Comparison of ENCODE assay signal across 9 cellular contexts in genomic region chr16:721765-722481, GRCh38. TPM values are rescaled to one million over a fixed set of nuclear protein-coding genes. Genes with fewer than 3 reads are reported as not detected.
DNase-seq lines count a peak whose midpoint lies in the region; ATAC-seq, FAIRE-seq and TF ChIP-seq lines count a peak whose summit lies in the region.
"Had no signal": no experiment of that assay in that cellular context is flagged by ENCODE, and none has a peak within 500 bp of the region (broad histone marks: within the 10 kb centered on the region; RNA-seq: fewer than 3 reads in every experiment).

No MANE protein-coding gene starts in this region.

- no peak for ATAC-seq in A549
- ATAC-seq in HG03159 (IDR thresholded peaks at IDR 0.05; ENCODE audit: unreplicated experiment) = no peak

- TF ChIP-seq EP300 in A549 (IDR thresholded peaks at IDR 0.05) = no peak

- TF ChIP-seq RAD21 in A549 (conservative IDR thresholded peaks at IDR 0.05 in 1 of 2, IDR thresholded peaks at IDR 0.05 in 1 of 2) = no peak

- no peaks in the 10 kb centered on the region for H3K36me3 ChIP-seq in HUES48 (ENCODE audit: control insufficient read depth, insufficient read depth, low read length)
- H3K36me3 ChIP-seq in brain microvascular endothelial cell (replicated peaks) = peaks cover 4% of the 10 kb centered on the region
- H3K36me3 ChIP-seq in muscle layer of colon (ENCODE audit: insufficient read depth, low read length) = no peaks in the 10 kb centered on the region

- H3K4me3 ChIP-seq in A549 (peak overlapping the region; percentile 93), HUES48 (ENCODE audit: low read depth, low read length) (peak overlapping the region; percentile 96; the same call in 1 of the 2 replicates), brain microvascular endothelial cell (ENCODE audit: low read depth, low read length) (peak overlapping the region; percentile 65), muscle layer of colon (ENCODE audit: low read depth in 1 of 2, low read length in 2 of 2) (peak overlapping the region; percentile 68 to 91)

- peak overlapping the region; percentile 94 for H3K4me2 ChIP-seq in A549

- H3K4me1 ChIP-seq in A549 (peaks cover 47% of the 10 kb centered on the region), HUES48 (ENCODE audit: control insufficient read depth, insufficient read depth, low read length) (peaks cover 15% of the 10 kb centered on the region), muscle layer of colon (ENCODE audit: insufficient read depth, low read length) (peaks cover 25% of the 10 kb centered on the region)

- no peak overlapping the region for H3K9ac ChIP-seq in HUES48 (ENCODE audit: low read depth, low read length)
- H3K9ac ChIP-seq in muscle layer of colon (ENCODE audit: low read length) = no peak overlapping the region

- in situ Hi-C loops in brain microvascular endothelial cell (cut with HindIII; ENCODE audit: low pct_ligation_motif_present, low sequenced_read_pairs) = loop anchor here (25.0 kb wide), 1 partner anchor 265 kb away; the partner anchor contains the start of gene SOX8

- CTCF ChIA-PET in A549 (lab: Yijun Ruan, JAX) = interaction anchor here (0.6 to 28.0 kb wide), 6 partner anchors 7 to 64 kb away, joined by 3 to 656 read pairs (median 16); partner anchors contain the start of genes ANTKMT, CCDC78, CIAO3 and FBXL16

- TF ChIP-seq CTCF in A549 (IDR thresholded peaks at IDR 0.05) (no peak), brain microvascular endothelial cell (IDR thresholded peaks at IDR 0.05; ENCODE audit: low read depth, low read length, missing control alignments) (no peak)

- 92% methylated on average over 25 of the region's 47 CpGs for WGBS in A549 (ENCODE audit: missing lambda C conversion rate)

- POLR2A ChIA-PET in A549 (lab: Yijun Ruan, JAX) = interaction anchor here (0.6 to 2.6 kb wide), 10 partner anchors 9 to 66 kb away, joined by 3 to 33 read pairs (median 6); partner anchors contain the start of genes CHTF18, RPUSD1, STUB1 and WDR24

- H3K27me3 ChIP-seq in HUES48 (ENCODE audit: control insufficient read depth, insufficient read depth, low read length) (peaks cover 9% of the 10 kb centered on the region; the same call in 1 of the 2 replicates), brain microvascular endothelial cell (replicated peaks) (no peaks in the 10 kb centered on the region), muscle layer of colon (ENCODE audit: control insufficient read depth in 1 of 2, insufficient read depth in 2 of 2, low read length in 2 of 2) (peaks cover 11 to 29% of the 10 kb centered on the region in 2 donors)

- no peak for TF ChIP-seq POLR2A in A549 (IDR thresholded peaks at IDR 0.05; ENCODE audit: low read length)

- H3K9me3 ChIP-seq in A549 (no peaks in the 10 kb centered on the region), HUES48 (ENCODE audit: control insufficient read depth, insufficient read depth, low read length) (no peaks in the 10 kb centered on the region), muscle layer of colon (ENCODE audit: low read length) (no peaks in the 10 kb centered on the region)

- no peak for FAIRE-seq in A549 (lab: Jason Lieb, UNC)

- no peak for DNase-seq in A549 (ENCODE audit: low read depth in 1 of 2, low spot score in 1 of 2)
- DNase-seq in brain microvascular endothelial cell = no peak
- DNase-seq in NCI-H1105 (lab: John Stamatoyannopoulos, UW) = no peak
- no peak for DNase-seq in hypothalamus (lab: John Stamatoyannopoulos, UW)
- no peak for DNase-seq in SIG-M5 treated with dmso at 0.1 percent for 504 hours (lab: John Stamatoyannopoulos, UW; ENCODE audit: unreplicated experiment)
- DNase-seq: Kasumi-1 had no signal

- H3K27ac ChIP-seq in A549 = peak overlapping the region; percentile 98 to 99
- no peak overlapping the region for H3K27ac ChIP-seq in HUES48 (ENCODE audit: low read depth, low read length)
- H3K27ac ChIP-seq in brain microvascular endothelial cell = no peak overlapping the region
- no peak overlapping the region for H3K27ac ChIP-seq in muscle layer of colon (ENCODE audit: low read depth, low read length)

TF ChIP-seq in A549, 52 proteins besides CTCF, POLR2A, EP300 and RAD21 (continues in another document):
- TF ChIP-seq, protein P1, sequence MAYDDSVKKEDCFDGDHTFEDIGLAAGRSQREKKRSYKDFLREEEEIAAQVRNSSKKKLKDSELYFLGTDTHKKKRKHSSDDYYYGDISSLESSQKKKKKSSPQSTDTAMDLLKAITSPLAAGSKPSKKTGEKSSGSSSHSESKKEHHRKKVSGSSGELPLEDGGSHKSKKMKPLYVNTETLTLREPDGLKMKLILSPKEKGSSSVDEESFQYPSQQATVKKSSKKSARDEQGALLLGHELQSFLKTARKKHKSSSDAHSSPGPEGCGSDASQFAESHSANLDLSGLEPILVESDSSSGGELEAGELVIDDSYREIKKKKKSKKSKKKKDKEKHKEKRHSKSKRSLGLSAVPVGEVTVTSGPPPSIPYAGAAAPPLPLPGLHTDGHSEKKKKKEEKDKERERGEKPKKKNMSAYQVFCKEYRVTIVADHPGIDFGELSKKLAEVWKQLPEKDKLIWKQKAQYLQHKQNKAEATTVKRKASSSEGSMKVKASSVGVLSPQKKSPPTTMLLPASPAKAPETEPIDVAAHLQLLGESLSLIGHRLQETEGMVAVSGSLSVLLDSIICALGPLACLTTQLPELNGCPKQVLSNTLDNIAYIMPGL (CRISPR knock-in tag; IDR thresholded peaks at IDR 0.05; ENCODE audit: borderline replicate concordance) = no peak
- TF ChIP-seq HOXA7 (CRISPR knock-in tag; IDR thresholded peaks at IDR 0.05) = no peak
- no peak for TF ChIP-seq CBX2 (IDR thresholded peaks at IDR 0.05; ENCODE audit: borderline replicate concordance, low read depth)
- no peak for TF ChIP-seq BHLHE40 (IDR thresholded peaks at IDR 0.05; ENCODE audit: low read depth, low read length)
- TF ChIP-seq HOXB5 (CRISPR knock-in tag; IDR thresholded peaks at IDR 0.05) = no peak
- TF ChIP-seq EHF (CRISPR knock-in tag; IDR thresholded peaks at IDR 0.05) = no peak
- TF ChIP-seq NR3C1 (IDR thresholded peaks at IDR 0.05) = no peak
- TF ChIP-seq POLR2AphosphoS2 (conservative IDR thresholded peaks at IDR 0.05; ENCODE audit: low read length) = no peak
- no peak for TF ChIP-seq REST (IDR thresholded peaks at IDR 0.05)
- TF ChIP-seq TP53 (CRISPR knock-in tag; IDR thresholded peaks at IDR 0.05) = no peak

RNA-seq across cellular contexts. Expression of gene ANTKMT, which starts 1.0 kb away (rescaled TPM):
- polyA plus RNA-seq in A549 (2011; rRNA removed) (10.9 and 11.9 TPM in 2 replicates), A549 (2017; fragmentation: RNase III; extraction: RNeasy Plus Mini Kit Qiagen cat#74134 plus additional on column Dnase treatment) (49.2 to 55.8 TPM (median 55.2 TPM) in 3 replicates)
- polyA plus RNA-seq in A549 (2012; cell fraction: cytosol; rRNA removed) = 79.6 and 99.7 TPM in 2 replicates
- 161 and 226 TPM in 2 replicates for polyA plus RNA-seq in A549 (2012; cell fraction: nucleus; rRNA removed)
- polyA minus RNA-seq in A549 (2011; rRNA and poly(A)+ RNA removed) = 2.6 and 3.7 TPM in 2 replicates

RNA-seq across cellular contexts. Expression of gene CCDC78, which starts 4.3 kb away (rescaled TPM):
- polyA plus RNA-seq in A549 (2011; rRNA removed) = 1.1 and 1.7 TPM in 2 replicates
- polyA plus RNA-seq in A549 (2012; cell fraction: cytosol; rRNA removed) = 7.3 and 9.7 TPM in 2 replicates
- 72.7 and 90.6 TPM in 2 replicates for polyA plus RNA-seq in A549 (2012; cell fraction: nucleus; rRNA removed)
- polyA plus RNA-seq in A549 (2017; fragmentation: RNase III; extraction: RNeasy Plus Mini Kit Qiagen cat#74134 plus additional on column Dnase treatment) = 4.7 to 5.9 TPM (median 5.6 TPM) in 3 replicates
- polyA minus RNA-seq in A549 (2011; rRNA and poly(A)+ RNA removed) = 0.49 and 0.74 TPM in 2 replicates

RNA-seq across cellular contexts. Expression of gene HAGHL, which starts 5.0 kb away (rescaled TPM):
- 3.5 and 4.4 TPM in 2 replicates for polyA plus RNA-seq in A549 (2011; rRNA removed)
- polyA plus RNA-seq in A549 (2012; cell fraction: cytosol; rRNA removed) = 32.0 and 35.0 TPM in 2 replicates
- 62.2 and 86.3 TPM in 2 replicates for polyA plus RNA-seq in A549 (2012; cell fraction: nucleus; rRNA removed)
- 21.4 to 22.0 TPM (median 21.7 TPM) in 3 replicates for polyA plus RNA-seq in A549 (2017; fragmentation: RNase III; extraction: RNeasy Plus Mini Kit Qiagen cat#74134 plus additional on column Dnase treatment)
- polyA minus RNA-seq in A549 (2011; rRNA and poly(A)+ RNA removed) = 2.0 and 2.6 TPM in 2 replicates

RNA-seq across cellular contexts. Expression of gene METRN, which starts 7.0 kb away (rescaled TPM):
- polyA plus RNA-seq in A549 (2011; rRNA removed) (33.8 and 41.0 TPM in 2 replicates), A549 (2017; fragmentation: RNase III; extraction: RNeasy Plus Mini Kit Qiagen cat#74134 plus additional on column Dnase treatment) (72.7 to 82.2 TPM (median 81.0 TPM) in 3 replicates)
- 128 and 228 TPM in 2 replicates for polyA plus RNA-seq in A549 (2012; cell fraction: cytosol; rRNA removed)
- polyA plus RNA-seq in A549 (2012; cell fraction: nucleus; rRNA removed) = 107 and 207 TPM in 2 replicates
- polyA minus RNA-seq in A549 (2011; rRNA and poly(A)+ RNA removed) = 16.9 and 19.6 TPM in 2 replicates

RNA-seq across cellular contexts. Expression of gene FBXL16, which starts 16.3 kb away (rescaled TPM):
- polyA plus RNA-seq in A549 (2011; rRNA removed) (0.53 and 0.54 TPM in 2 replicates), A549 (2017; fragmentation: RNase III; extraction: RNeasy Plus Mini Kit Qiagen cat#74134 plus additional on column Dnase treatment) (1.1 to 1.4 TPM (median 1.2 TPM) in 3 replicates)
- polyA plus RNA-seq in A549 (2012; cell fraction: cytosol; rRNA removed) = 1.1 and 2.4 TPM in 2 replicates
- polyA plus RNA-seq in A549 (2012; cell fraction: nucleus; rRNA removed) = 2.4 and 4.1 TPM in 2 replicates
- polyA minus RNA-seq in A549 (2011; rRNA and poly(A)+ RNA removed) = 0.21 and 0.29 TPM in 2 replicates

Comparison
In these comparisons a context has a peak if more than half of its experiments do, and no peak if none do; other contexts are left out.
1. H3K27ac ChIP-seq: peak in A549 (2 of 2); none in HUES48 (single experiment), brain microvascular endothelial cell (single experiment) and muscle layer of colon (single experiment).
2. Peak in every context shown above with its lines, with median percentiles within 50 percentile points of each other: H3K4me3 ChIP-seq.